In genomic region chr12:113114447-113115178, GRCh38 we compare ENCODE assay signal across 21 cellular contexts. TPM values are rescaled to one million over a fixed set of nuclear protein-coding genes. Genes with fewer than 3 reads are reported as not detected.
A peak's percentile ranks its signal among the peaks of the same experiment; 100 is the strongest.
DNase-seq lines count a peak whose midpoint lies in the region; ATAC-seq, FAIRE-seq and TF ChIP-seq lines count a peak whose summit lies in the region.
"Had no signal": no experiment of that assay in that cellular context is flagged by ENCODE, and none has a peak within 500 bp of the region (broad histone marks: within the 10 kb centered on the region; RNA-seq: fewer than 3 reads in every experiment).

No MANE protein-coding gene starts in this region.

- no peak overlapping the region for H3K18ac ChIP-seq in H1 (ENCODE audit: extremely low read depth, low read length)

- H2BK15ac ChIP-seq in H1 (ENCODE audit: low read length): no peak overlapping the region

- CTCF ChIA-PET in H1 (lab: Charles Lee; ENCODE audit: partially characterized antibody): interaction anchor here (0.7 to 2.8 kb wide), 8 partner anchors 12 to 65 kb away, joined by 3 to 11 read pairs (median 5); partner anchors contain the start of gene RASAL1

- H2BK20ac ChIP-seq in H1 (ENCODE audit: low read length): no peak overlapping the region

- H2BK12ac ChIP-seq in H1 (ENCODE audit: low read depth, low read length): no peak overlapping the region

- TF ChIP-seq POLR2A in H1 (IDR thresholded peaks at IDR 0.05; ENCODE audit: control extremely low read depth in 1 of 2, low read depth in 2 of 2, low read length in 2 of 2): no peak

- no peak overlapping the region for H2AFZ ChIP-seq in H1 (ENCODE audit: low read length)

- no peak overlapping the region for H4K5ac ChIP-seq in H1 (ENCODE audit: insufficient read length, low read depth, low read length)

- no peak for TF ChIP-seq EP300 in H1 (IDR thresholded peaks at IDR 0.05; ENCODE audit: borderline replicate concordance in 1 of 2, low read depth in 2 of 2, low read length in 2 of 2)

- no peak overlapping the region for H3K4me3 Mint-ChIP-seq in stimulated activated memory B cell treated with anti-CD40 and anti-IgM and Interleukin-4, amounts not matched to agents 10 μg/mL and 1 μg/mL and 100 μg/mL, for 72 hours
- H3K4me3 Mint-ChIP-seq: CD4-positive, alpha-beta T cell; H9 had no signal

- H3K9ac ChIP-seq in H1 (replicated peaks in 1 of 4; ENCODE audit: extremely low read depth in 1 of 4, low read depth in 3 of 4, low read length in 3 of 4): no peak overlapping the region

- H3K27me3 Mint-ChIP-seq in stimulated activated memory B cell treated with anti-CD40 and anti-IgM and Interleukin-4, amounts not matched to agents 10 μg/mL and 1 μg/mL and 100 μg/mL, for 72 hours: peaks cover 23% of the 10 kb centered on the region
- H3K27me3 Mint-ChIP-seq: CD4-positive, alpha-beta T cell had no signal

- TF ChIP-seq RAD21 in H1 (IDR thresholded peaks at IDR 0.05 in 1 of 2, conservative IDR thresholded peaks at IDR 0.05 in 1 of 2; ENCODE audit: low read depth in 2 of 2, low read length in 2 of 2): no peak

- no peaks in the 10 kb centered on the region for H3K79me2 ChIP-seq in H1 (ENCODE audit: control insufficient read depth in 1 of 2, insufficient read depth in 2 of 2, low read length in 2 of 2)

- no peaks in the 10 kb centered on the region for H3K9me3 ChIP-seq in H1 (ENCODE audit: insufficient read depth in 2 of 2, low read depth in 1 of 2, low read length in 1 of 2)

- no peak overlapping the region for H4K8ac ChIP-seq in H1 (ENCODE audit: extremely low read depth, insufficient read depth, low read length)

- no peaks in the 10 kb centered on the region for H3K4me1 Mint-ChIP-seq in stimulated activated memory B cell treated with anti-CD40 and anti-IgM and Interleukin-4, amounts not matched to agents 10 μg/mL and 1 μg/mL and 100 μg/mL, for 72 hours

- no peak overlapping the region for H2AK5ac ChIP-seq in H1 (ENCODE audit: low read depth, low read length)

- H3K27ac ChIP-seq in H1 (ENCODE audit: low read depth, low read length): no peak overlapping the region

- no peak overlapping the region for H4K91ac ChIP-seq in H1 (replicated peaks; ENCODE audit: insufficient read length, low read length)

- H3K4me3 ChIP-seq in H1 (ENCODE audit: extremely low read depth in 1 of 4, insufficient read depth in 2 of 4, low read depth in 3 of 4, low read length in 4 of 4): no peak overlapping the region

- no peak for ATAC-seq in Right ventricle myocardium superior (ENCODE audit: poor library complexity)
- no peak for ATAC-seq in left ventricle myocardium superior
- peak; percentile 42 for ATAC-seq in stimulated activated memory B cell treated with anti-CD40 and anti-IgM and Interleukin-4, amounts not matched to agents 10 μg/mL and 1 μg/mL and 100 μg/mL, for 72 hours
- ATAC-seq: HepG2 had no signal

- DNase-seq in Right ventricle myocardium superior (peak; percentile 15), left ventricle myocardium superior (no peak), OCI-M1 (lab: John Stamatoyannopoulos, UW) (peak; percentile 45), H1 (ENCODE audit: low read depth in 1 of 2, low spot score in 2 of 2) (no peak), NCI-H2227 treated with DMSO at 0.1 percent for 48 hours (lab: John Stamatoyannopoulos, UW) (no peak), GM20000 (ENCODE audit: low spot score) (no peak)
- no peak for DNase-seq in activated CD8-positive, alpha-beta memory T cell treated with anti-CD3 and anti-CD28 coated beads, Interleukin-2, amount 50 U/mL, for 4 hours
- DNase-seq: 8988T; ACHN; C1 segment of cervical spinal cord; Calu3; CD4-positive, alpha-beta T cell; DMS 273 treated with DMSO at 0.1 percent for 48 hours; DMS79 treated with DMSO at 0.1 percent for 48 hours; EL; GDM1; H9 had no signal

- H3K23ac ChIP-seq in H1 (ENCODE audit: insufficient read length): no peak overlapping the region

- no peaks in the 10 kb centered on the region for H3K27me3 ChIP-seq in H1 (replicated peaks in 1 of 4; ENCODE audit: control insufficient read depth in 3 of 4, extremely low read depth in 1 of 4, insufficient read depth in 3 of 4, low read length in 3 of 4)

- no peak overlapping the region for H3K27ac Mint-ChIP-seq in stimulated activated memory B cell treated with anti-CD40 and anti-IgM and Interleukin-4, amounts not matched to agents 10 μg/mL and 1 μg/mL and 100 μg/mL, for 72 hours
- H3K27ac Mint-ChIP-seq: CD4-positive, alpha-beta T cell; H9 had no signal

- 91% methylated on average over 14 of the region's 19 CpGs; no CpG with 5 or more reads in 1 of the 2 experiments for WGBS in H1 (ENCODE audit: extremely low coverage in 1 of 2, insufficient coverage in 1 of 2, insufficient read length in 1 of 2, insufficient replicate concordance in 2 of 2, low coverage in 1 of 2, low lambda C conversion rate in 2 of 2, missing lambda C conversion rate in 1 of 2), 2 experiments

- H2BK5ac ChIP-seq in H1 (ENCODE audit: low read depth, low read length): no peak overlapping the region

- H2BK120ac ChIP-seq in H1 (replicated peaks; ENCODE audit: low read depth, low read length): no peak overlapping the region

- peaks cover 42% of the 10 kb centered on the region for H3K36me3 Mint-ChIP-seq in stimulated activated memory B cell treated with anti-CD40 and anti-IgM and Interleukin-4, amounts not matched to agents 10 μg/mL and 1 μg/mL and 100 μg/mL, for 72 hours

- no peak overlapping the region for H3K56ac ChIP-seq in H1 (replicated peaks; ENCODE audit: insufficient read length, low read depth, low read length)

- H3K36me3 ChIP-seq in H1 (ENCODE audit: control insufficient read depth in 2 of 4, insufficient read depth in 4 of 4, low read length in 3 of 4): no peaks in the 10 kb centered on the region

- no peak overlapping the region for H3K4me2 ChIP-seq in H1 (ENCODE audit: insufficient read depth in 1 of 2, low read depth in 2 of 2, low read length in 2 of 2)

- no peaks in the 10 kb centered on the region for H4K20me1 ChIP-seq in H1 (replicated peaks in 1 of 2; ENCODE audit: control insufficient read depth in 1 of 2, insufficient read depth in 2 of 2, low read length in 2 of 2)

- no peak for TF ChIP-seq CTCF in H1 (IDR thresholded peaks at IDR 0.05; ENCODE audit: control extremely low read depth in 1 of 3, insufficient read depth in 1 of 3, low read depth in 1 of 3, low read length in 3 of 3)
- no peak for TF ChIP-seq CTCF in GM20000 (IDR thresholded peaks at IDR 0.05; ENCODE audit: extremely low read depth, missing control alignments)

- H3K23me2 ChIP-seq in H1 (ENCODE audit: low read depth, low read length): no peaks in the 10 kb centered on the region

- no peaks in the 10 kb centered on the region for H3K4me1 ChIP-seq in H1 (replicated peaks in 1 of 4; ENCODE audit: control insufficient read depth in 3 of 4, insufficient read depth in 4 of 4, low read length in 3 of 4)

- intact Hi-C loops in Right ventricle myocardium superior (cut with DNase I) (no loop called here), left ventricle myocardium superior (cut with micrococcal nuclease) (no loop called here)

- no peak overlapping the region for H3K14ac ChIP-seq in H1 (ENCODE audit: insufficient read length)

- POLR2A ChIA-PET in H1 (lab: Charles Lee; ENCODE audit: partially characterized antibody): interaction anchor here (0.6 to 1.4 kb wide), 2 partner anchors 46 to 76 kb away, joined by 3 read pairs; no protein-coding TSS in a partner anchor

- no peaks in the 10 kb centered on the region; the same call in 1 of the 2 replicates for H3K79me1 ChIP-seq in H1 (ENCODE audit: low read depth, low read length)

- H3K4ac ChIP-seq in H1 (replicated peaks; ENCODE audit: insufficient read length, low read depth, low read length): no peak overlapping the region

- FAIRE-seq in H1 (lab: Jason Lieb, UNC): no peak
- FAIRE-seq: GM19239, HepG2, HTR-8/SVneo had no signal

- no peaks in the 10 kb centered on the region for H3K9me3 Mint-ChIP-seq in stimulated activated memory B cell treated with anti-CD40 and anti-IgM and Interleukin-4, amounts not matched to agents 10 μg/mL and 1 μg/mL and 100 μg/mL, for 72 hours
- H3K9me3 Mint-ChIP-seq: CD4-positive, alpha-beta T cell; H9 had no signal

TF ChIP-seq in H1, 55 proteins besides CTCF, POLR2A, EP300 and RAD21 (continues in another document):
- no peak for TF ChIP-seq RXRA (IDR thresholded peaks at IDR 0.05; ENCODE audit: insufficient read depth, low read depth, low read length)

RNA-seq across cellular contexts. Expression of gene RASAL1, which starts 20.9 kb away (rescaled TPM):
- not detected for total RNA-seq in Right ventricle myocardium superior
- total RNA-seq in left ventricle myocardium superior: not detected
- total RNA-seq in H1 (2021; fragmentation: NEBNext Ultra II Directional; extraction: Animal tissue kit (Norgen Biotek cat#: 25700)): 5.0 and 6.4 TPM in 2 replicates
- polyA plus RNA-seq in H1 (2011; rRNA removed): 3.7 and 5.9 TPM in 2 replicates
- polyA plus RNA-seq in H1 (2011; cell fraction: cytosol; rRNA removed): 5.3 TPM
- polyA plus RNA-seq in H1 (2011; cell fraction: nucleus; rRNA removed): 11.4 TPM
- polyA plus RNA-seq in H1 (2012, experiment 1 of 2): 2.7 to 5.6 TPM (median 4.5 TPM) in 4 replicates
- 3.6 TPM for polyA plus RNA-seq in H1 (2012, experiment 2 of 2)
- 2.6 TPM for polyA plus RNA-seq in H1 (2013, experiment 1 of 2)
- 2.9 TPM for polyA plus RNA-seq in H1 (2013, experiment 2 of 2)
- 2.3 and 3.4 TPM in 2 replicates for polyA minus RNA-seq in H1 (2011; rRNA and poly(A)+ RNA removed)
- 2.6 TPM for polyA minus RNA-seq in H1 (2011; cell fraction: cytosol; rRNA and poly(A)+ RNA removed)
- polyA minus RNA-seq in H1 (2011; cell fraction: nucleus; rRNA and poly(A)+ RNA removed): 6.4 TPM
- total RNA-seq: HepG2 had no signal
- polyA plus RNA-seq: HepG2 had no signal

RNA-seq across cellular contexts. Expression of gene CFAP73, which starts 34.9 kb away (rescaled TPM):
- total RNA-seq in Right ventricle myocardium superior (not detected), left ventricle myocardium superior (not detected)
- 0.56 TPM in 1 of 2 replicates, not detected in the other for total RNA-seq in H1 (2021; fragmentation: NEBNext Ultra II Directional; extraction: Animal tissue kit (Norgen Biotek cat#: 25700))
- polyA plus RNA-seq in H1 (2011; rRNA removed): 0.45 and 0.80 TPM in 2 replicates
- 0.92 TPM for polyA plus RNA-seq in H1 (2011; cell fraction: cytosol; rRNA removed)
- polyA plus RNA-seq in H1 (2011; cell fraction: nucleus; rRNA removed): 1.3 TPM
- 0.27 to 0.42 TPM (median 0.36 TPM) in 4 replicates for polyA plus RNA-seq in H1 (2012, experiment 1 of 2)
- 0.22 TPM for polyA plus RNA-seq in H1 (2012, experiment 2 of 2)
- polyA plus RNA-seq in H1 (2013, experiment 1 of 2): 0.14 TPM
- polyA plus RNA-seq in H1 (2013, experiment 2 of 2): 0.26 TPM
- polyA minus RNA-seq in H1 (2011; rRNA and poly(A)+ RNA removed): not detected in 2 replicates
- not detected for polyA minus RNA-seq in H1 (2011; cell fraction: cytosol; rRNA and poly(A)+ RNA removed)
- polyA minus RNA-seq in H1 (2011; cell fraction: nucleus; rRNA and poly(A)+ RNA removed): 0.90 TPM
- total RNA-seq: H9, HepG2 had no signal
- polyA plus RNA-seq: HepG2 had no signal

RNA-seq across cellular contexts. Expression of gene DTX1, which starts 58.1 kb away (rescaled TPM):
- total RNA-seq in Right ventricle myocardium superior: 1.6 TPM
- 2.4 TPM for total RNA-seq in left ventricle myocardium superior
- 6.9 and 8.6 TPM in 2 replicates for total RNA-seq in H1 (2021; fragmentation: NEBNext Ultra II Directional; extraction: Animal tissue kit (Norgen Biotek cat#: 25700))
- 4.7 and 7.0 TPM in 2 replicates for polyA plus RNA-seq in H1 (2011; rRNA removed)
- polyA plus RNA-seq in H1 (2011; cell fraction: cytosol; rRNA removed): 5.3 TPM
- polyA plus RNA-seq in H1 (2011; cell fraction: nucleus; rRNA removed): 7.4 TPM
- polyA plus RNA-seq in H1 (2012, experiment 1 of 2): 4.1 to 7.7 TPM (median 6.1 TPM) in 4 replicates
- polyA plus RNA-seq in H1 (2012, experiment 2 of 2): 6.5 TPM
- polyA plus RNA-seq in H1 (2013, experiment 1 of 2): 4.9 TPM
- polyA plus RNA-seq in H1 (2013, experiment 2 of 2): 4.6 TPM
- 3.0 and 3.6 TPM in 2 replicates for polyA minus RNA-seq in H1 (2011; rRNA and poly(A)+ RNA removed)
- 5.7 TPM for polyA minus RNA-seq in H1 (2011; cell fraction: cytosol; rRNA and poly(A)+ RNA removed)
- 3.8 TPM for polyA minus RNA-seq in H1 (2011; cell fraction: nucleus; rRNA and poly(A)+ RNA removed)
- total RNA-seq: Calu3, HepG2 had no signal
- polyA plus RNA-seq: HepG2 had no signal

Comparison
In these comparisons a context has a peak if more than half of its experiments do, and no peak if none do; other contexts are left out.
1. DNase-seq: peak in Right ventricle myocardium superior (single experiment) and OCI-M1 (single experiment); none in left ventricle myocardium superior (single experiment), H1 (0 of 2), NCI-H2227 treated with DMSO at 0.1 percent for 48 hours (single experiment), activated CD8-positive, alpha-beta memory T cell treated with anti-CD3 and anti-CD28 coated beads, Interleukin-2, amount 50 U/mL, for 4 hours (single experiment) and GM20000 (single experiment).